Comparison of ENCODE assay signal across 11 cellular contexts in the genomic region with DNA sequence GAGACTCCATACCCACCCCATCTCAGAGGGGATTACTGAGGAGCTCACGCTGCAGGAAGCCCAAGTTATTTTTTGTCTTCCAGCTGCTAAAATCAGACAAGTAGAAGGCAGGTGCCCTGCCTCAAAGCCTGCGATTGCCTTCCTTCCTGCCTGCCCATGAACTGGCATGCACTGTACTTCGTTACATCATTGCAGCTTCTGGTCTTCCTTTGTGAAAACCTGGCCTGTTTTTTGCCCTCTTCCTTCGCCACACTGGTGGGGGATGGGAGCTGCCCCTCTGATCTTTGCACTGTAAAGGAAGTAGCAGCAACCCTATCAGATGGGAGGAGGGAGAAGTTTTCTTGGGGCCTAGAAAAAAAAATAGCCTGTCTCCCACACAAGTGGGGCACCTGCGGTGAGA.
DNase-seq lines count a peak whose midpoint lies in the region; ATAC-seq, FAIRE-seq and TF ChIP-seq lines count a peak whose summit lies in the region.
"Had no signal": no experiment of that assay in that cellular context is flagged by ENCODE, and none has a peak within 500 bp of the region (broad histone marks: within the 10 kb centered on the region; RNA-seq: fewer than 3 reads in every experiment).

No MANE protein-coding gene starts in this region.

- POLR2A ChIA-PET in GM12878 (lab: Charles Lee) = interaction anchor here (0.8 to 2.9 kb wide), 10 partner anchors 9 to 32 kb away, joined by 3 to 10 read pairs (median 4); no protein-coding TSS in a partner anchor

- RAD21 ChIA-PET in GM12878 (lab: Charles Lee; ENCODE audit: unreplicated experiment) = interaction anchor here (0.6 to 8.6 kb wide), 22 partner anchors 9 to 1113 kb away, joined by 3 to 110 read pairs (median 6); no protein-coding TSS in a partner anchor

- H2AFZ ChIP-seq in GM12878 (ENCODE audit: control insufficient read depth, low read depth, low read length) = no peak overlapping the region

- CTCF ChIA-PET in GM12878 (lab: Yijun Ruan, JAX) = interaction anchor here (1.0 to 6.9 kb wide), 8 partner anchors 8 to 35 kb away, joined by 3 to 45 read pairs (median 6); no protein-coding TSS in a partner anchor

- no peaks in the 10 kb centered on the region for H3K27me3 ChIP-seq in GM12878 (replicated peaks in 1 of 2; ENCODE audit: control insufficient read depth in 2 of 2, insufficient read depth in 2 of 2, low read length in 1 of 2)
- H3K27me3 ChIP-seq: upper lobe of right lung had no signal

- no peaks in the 10 kb centered on the region for H3K79me2 ChIP-seq in GM12878 (ENCODE audit: control insufficient read depth, insufficient read depth, low read length)

- no peak overlapping the region for H3K9ac ChIP-seq in GM12878 (ENCODE audit: control insufficient read depth, insufficient read depth, low read length)

- SMC1A ChIA-PET in GM12878 (lab: Charles Lee; ENCODE audit: uncharacterized antibody, unreplicated experiment) = interaction anchor here (0.7 to 18.9 kb wide), 25 partner anchors 9 to 1093 kb away, joined by 3 to 296 read pairs (median 5); no protein-coding TSS in a partner anchor

- WGBS in GM12878 (ENCODE audit: insufficient coverage, insufficient replicate concordance, low lambda C conversion rate, missing lambda C conversion rate) = 1% methylated on average over 5 of the region's 5 CpGs

- intact Hi-C loops in GM12878 (cut with micrococcal nuclease; ENCODE audit: unreplicated experiment) = loop anchor here (2.0 kb wide), 1 partner anchor 26 kb away; no protein-coding TSS in a partner anchor

- no TSS peak for BruUV-seq in GM12878 (replicated peaks; lab: Mats Ljungman, UMichigan)

- no peaks in the 10 kb centered on the region for H4K20me1 ChIP-seq in GM12878 (ENCODE audit: control insufficient read depth, insufficient read depth)

- H3K4me2 ChIP-seq in GM12878 (ENCODE audit: control insufficient read depth, insufficient read depth) = no peak overlapping the region

- H3K4me1 ChIP-seq in GM12878 (ENCODE audit: control insufficient read depth, insufficient read depth, low read length) = peaks cover 5% of the 10 kb centered on the region
- H3K4me1 ChIP-seq: upper lobe of right lung had no signal

- TF ChIP-seq EP300 in GM12878 (IDR thresholded peaks at IDR 0.05; ENCODE audit: borderline replicate concordance in 1 of 2, control insufficient read depth in 1 of 2, low read depth in 2 of 2, low read length in 2 of 2) = no peak

- no peaks in the 10 kb centered on the region; the same call in 2 of the 3 replicates for H3K9me3 ChIP-seq in GM12878 (replicated peaks; ENCODE audit: control insufficient read depth, insufficient read depth, low read length)
- H3K9me3 ChIP-seq: upper lobe of right lung had no signal

- in situ Hi-C loops in GM12878 (cut with MboI) = no loop called here

- H3K27ac ChIP-seq in GM12878 (ENCODE audit: control insufficient read depth, insufficient read depth) = no peak overlapping the region

- DNase-seq in stimulated activated CD4-positive, alpha-beta T cell treated with anti-CD3 and anti-CD28 coated beads, Interleukin-15, amount 100 ng/mL, for 24 hours = peak; percentile 61
- DNase-seq in stimulated activated CD4-positive, alpha-beta T cell treated with anti-CD3 and anti-CD28 coated beads, Interleukin-1b, Interleukin-23, amount 100 ng/mL, for 48 hours = no peak
- DNase-seq in activated CD4-positive, alpha-beta T cell treated with anti-CD3 and anti-CD28 coated beads, Interleukin-2, amount 50 U/mL, for 1 hour = peak; percentile 59
- DNase-seq in GM12878 (ENCODE audit: low read depth, low spot score) (no peak), ecto neural progenitor cell (ENCODE audit: low spot score) (no peak), NCI-H69 (lab: John Stamatoyannopoulos, UW) (no peak), NCI-H1048 (lab: John Stamatoyannopoulos, UW) (no peak)
- DNase-seq in stimulated activated naive CD8-positive, alpha-beta T cell treated with anti-CD3 and anti-CD28 coated beads, Interleukin-15, Interleukin-2, amounts not matched to agents 100 U/mL and 50 U/mL, for 24 hours = peak; percentile 59
- DNase-seq: activated B cell treated with CpG ODN at 0.5 μM for 24 hours, upper lobe of right lung had no signal

- TF ChIP-seq RAD21 in GM12878 (IDR thresholded peaks at IDR 0.05; ENCODE audit: insufficient read depth, low read depth, low read length) = no peak

- TF ChIP-seq POLR2A in GM12878 (IDR thresholded peaks at IDR 0.05; ENCODE audit: low read depth, low read length) = no peak

- TF ChIP-seq CTCF in GM12878 (IDR thresholded peaks at IDR 0.05 in 2 of 3, conservative IDR thresholded peaks at IDR 0.05 in 1 of 3; ENCODE audit: control insufficient read depth in 2 of 3, extremely low read depth in 1 of 3, insufficient read depth in 1 of 3, low read depth in 3 of 3, low read length in 3 of 3) = no peak

- no peak; the same call in 2 of the 3 replicates for ATAC-seq in GM12878
- ATAC-seq in stimulated activated naive CD8-positive, alpha-beta T cell treated with anti-CD3 and anti-CD28 coated beads, Interleukin-15, Interleukin-2, amounts not matched to agents 100 U/mL and 50 U/mL, for 24 hours = no peak
- ATAC-seq: upper lobe of right lung had no signal

- FAIRE-seq in GM12878 (lab: Jason Lieb, UNC) = no peak
- FAIRE-seq: GM18507 had no signal

- H3K36me3 ChIP-seq in GM12878 (ENCODE audit: control insufficient read depth in 2 of 2, insufficient read depth in 2 of 2, low read length in 1 of 2) = no peaks in the 10 kb centered on the region
- H3K36me3 ChIP-seq: upper lobe of right lung had no signal

- H3K4me3 ChIP-seq in GM12878 = no peak overlapping the region
- H3K4me3 ChIP-seq: upper lobe of right lung had no signal

TF ChIP-seq in GM12878, 131 proteins besides CTCF, POLR2A, EP300 and RAD21:
- TF ChIP-seq RUNX3 (IDR thresholded peaks at IDR 0.05; ENCODE audit: low read length) (peak; percentile 62; the same call in 1 of the 2 replicates), NFIC (IDR thresholded peaks at IDR 0.05; ENCODE audit: low read depth, low read length) (peak; percentile 50; the same call in 1 of the 2 replicates), CBX5 (IDR thresholded peaks at IDR 0.05; ENCODE audit: low read depth) (no peak)

Comparison
In these comparisons a context has a peak if more than half of its experiments do, and no peak if none do; other contexts are left out.
1. DNase-seq: peak in stimulated activated CD4-positive, alpha-beta T cell treated with anti-CD3 and anti-CD28 coated beads, Interleukin-15, amount 100 ng/mL, for 24 hours (single experiment), activated CD4-positive, alpha-beta T cell treated with anti-CD3 and anti-CD28 coated beads, Interleukin-2, amount 50 U/mL, for 1 hour (single experiment) and stimulated activated naive CD8-positive, alpha-beta T cell treated with anti-CD3 and anti-CD28 coated beads, Interleukin-15, Interleukin-2, amounts not matched to agents 100 U/mL and 50 U/mL, for 24 hours (single experiment); none in stimulated activated CD4-positive, alpha-beta T cell treated with anti-CD3 and anti-CD28 coated beads, Interleukin-1b, Interleukin-23, amount 100 ng/mL, for 48 hours (single experiment), GM12878 (single experiment), ecto neural progenitor cell (single experiment), NCI-H69 (single experiment) and NCI-H1048 (single experiment).